9 cellular contexts compared by ENCODE assay signal in genomic region chr11:17864478-17864941, GRCh38.
DNase-seq lines count a peak whose midpoint lies in the region; ATAC-seq, FAIRE-seq and TF ChIP-seq lines count a peak whose summit lies in the region.
"Had no signal": no experiment of that assay in that cellular context is flagged by ENCODE, and none has a peak within 500 bp of the region (broad histone marks: within the 10 kb centered on the region; RNA-seq: fewer than 3 reads in every experiment).

No MANE protein-coding gene starts in this region.

- no peak overlapping the region for H3K56ac ChIP-seq in H1 (replicated peaks; ENCODE audit: insufficient read length, low read depth, low read length)

- no peak for TF ChIP-seq POLR2A in H1 (IDR thresholded peaks at IDR 0.05; ENCODE audit: control extremely low read depth in 1 of 2, low read depth in 2 of 2, low read length in 2 of 2)

- H3K23ac ChIP-seq in H1 (ENCODE audit: insufficient read length): no peak overlapping the region

- 31% methylated on average over 3 of the region's 3 CpGs; no CpG with 5 or more reads in 1 of the 2 experiments for WGBS in H1 (ENCODE audit: extremely low coverage in 1 of 2, insufficient coverage in 1 of 2, insufficient read length in 1 of 2, insufficient replicate concordance in 2 of 2, low coverage in 1 of 2, low lambda C conversion rate in 2 of 2, missing lambda C conversion rate in 1 of 2), 2 experiments
- 31 to 43% (median 36%) methylated on average over 3 of the region's 3 CpGs for WGBS in small intestine, 3 donors

- POLR2A ChIA-PET in activated CD8-positive, alpha-beta T cell treated with anti-CD3 and anti-CD28 coated beads for 36 hours (lab: Charles Lee): no interaction called here
- POLR2A ChIA-PET in activated CD8-positive, alpha-beta T cell treated with anti-CD3 and anti-CD28 coated beads, Interleukin-2, amount 10 ng/mL, durations not matched to agents 7 days and 5 days (lab: Charles Lee): no interaction called here
- POLR2A ChIA-PET in H1 (lab: Charles Lee; ENCODE audit: partially characterized antibody): no interaction called here

- H3K36me3 Mint-ChIP-seq in activated CD8-positive, alpha-beta T cell treated with anti-CD3 and anti-CD28 coated beads for 36 hours (ENCODE audit: low read depth): peaks cover 19% of the 10 kb centered on the region
- peaks cover 10% of the 10 kb centered on the region for H3K36me3 Mint-ChIP-seq in activated CD8-positive, alpha-beta T cell treated with anti-CD3 and anti-CD28 coated beads, Interleukin-2, amount 10 ng/mL, durations not matched to agents 7 days and 5 days (ENCODE audit: low read depth)
- H3K36me3 Mint-ChIP-seq in T-helper 2 cell treated with Interferon-gamma antibody and Interleukin-4, amounts not matched to agents 5 μg/mL and 100 μg/mL, for 36 hours (ENCODE audit: low read depth): peaks cover 7% of the 10 kb centered on the region

- H3K4me1 ChIP-seq in H1 (replicated peaks in 1 of 4; ENCODE audit: control insufficient read depth in 3 of 4, insufficient read depth in 4 of 4, low read length in 3 of 4) (peaks cover 2 to 8% (median 5%) of the 10 kb centered on the region in 4 experiments; a peak in 5 of 7 replicates), small intestine (ENCODE audit: control insufficient read depth in 2 of 2, insufficient read depth in 1 of 2, low read depth in 1 of 2, low read length in 1 of 2) (no peaks in the 10 kb centered on the region)

- H3K23me2 ChIP-seq in H1 (ENCODE audit: low read depth, low read length): no peaks in the 10 kb centered on the region

- no peaks in the 10 kb centered on the region for H3K4me1 Mint-ChIP-seq in activated CD8-positive, alpha-beta T cell treated with anti-CD3 and anti-CD28 coated beads for 36 hours (ENCODE audit: low read depth)
- no peaks in the 10 kb centered on the region for H3K4me1 Mint-ChIP-seq in activated CD8-positive, alpha-beta T cell treated with anti-CD3 and anti-CD28 coated beads, Interleukin-2, amount 10 ng/mL, durations not matched to agents 7 days and 5 days (ENCODE audit: low read depth)
- H3K4me1 Mint-ChIP-seq in T-helper 2 cell treated with Interferon-gamma antibody and Interleukin-4, amounts not matched to agents 5 μg/mL and 100 μg/mL, for 36 hours (ENCODE audit: low read depth): no peaks in the 10 kb centered on the region

- no peak overlapping the region for H2AK5ac ChIP-seq in H1 (ENCODE audit: low read depth, low read length)

- no peak overlapping the region for H3K9ac ChIP-seq in H1 (replicated peaks in 1 of 4; ENCODE audit: extremely low read depth in 1 of 4, low read depth in 3 of 4, low read length in 3 of 4)

- H2BK5ac ChIP-seq in H1 (ENCODE audit: low read depth, low read length): no peak overlapping the region

- H2BK12ac ChIP-seq in H1 (ENCODE audit: low read depth, low read length): no peak overlapping the region

- no peak overlapping the region for H2BK120ac ChIP-seq in H1 (replicated peaks; ENCODE audit: low read depth, low read length)

- peak; percentile 16 for DNase-seq in activated CD8-positive, alpha-beta T cell treated with anti-CD3 and anti-CD28 coated beads for 36 hours
- no peak for DNase-seq in activated CD8-positive, alpha-beta T cell treated with anti-CD3 and anti-CD28 coated beads, Interleukin-2, amount 10 ng/mL, durations not matched to agents 7 days and 5 days
- DNase-seq in LNCaP clone FGC (ENCODE audit: low read depth): peak; percentile 17
- peak in 1 of 2 experiments; percentile 69 for DNase-seq in H1 (ENCODE audit: low read depth in 1 of 2, low spot score in 2 of 2)
- peak; percentile 42 for DNase-seq in small intestine
- no peak for DNase-seq in T-helper 2 cell
- no peak for DNase-seq in NCI-H1048 (lab: John Stamatoyannopoulos, UW)
- DNase-seq in T-helper 2 cell treated with Interferon-gamma antibody and Interleukin-4, amounts not matched to agents 5 μg/mL and 100 μg/mL, for 36 hours (ENCODE audit: low spot score): no peak
- DNase-seq: stimulated activated naive CD8-positive, alpha-beta T cell treated with anti-CD3 and anti-CD28 coated beads, Interleukin-15, Interleukin-2, amounts not matched to agents 100 U/mL and 50 U/mL, for 24 hours had no signal

- CTCF ChIA-PET in activated CD8-positive, alpha-beta T cell treated with anti-CD3 and anti-CD28 coated beads for 36 hours (lab: Charles Lee): interaction anchor here (1.2 to 2.6 kb wide), 6 partner anchors 10 to 135 kb away, joined by 3 to 13 read pairs (median 6); no protein-coding TSS in a partner anchor
- CTCF ChIA-PET in activated CD8-positive, alpha-beta T cell treated with anti-CD3 and anti-CD28 coated beads, Interleukin-2, amount 10 ng/mL, durations not matched to agents 7 days and 5 days (lab: Charles Lee): interaction anchor here (0.9 to 2.1 kb wide), 5 partner anchors 10 to 15 kb away, joined by 3 to 6 read pairs (median 3); no protein-coding TSS in a partner anchor
- CTCF ChIA-PET in H1 (lab: Charles Lee; ENCODE audit: partially characterized antibody): interaction anchor here (0.6 to 8.1 kb wide), 47 partner anchors 8 to 446 kb away, joined by 3 to 184 read pairs (median 6); no protein-coding TSS in a partner anchor

- no peak overlapping the region for H2BK20ac ChIP-seq in H1 (ENCODE audit: low read length)

- no peak for TF ChIP-seq EP300 in H1 (IDR thresholded peaks at IDR 0.05; ENCODE audit: borderline replicate concordance in 1 of 2, low read depth in 2 of 2, low read length in 2 of 2)

- no peaks in the 10 kb centered on the region for H3K79me2 ChIP-seq in H1 (ENCODE audit: control insufficient read depth in 1 of 2, insufficient read depth in 2 of 2, low read length in 2 of 2)

- H3K36me3 ChIP-seq in H1 (ENCODE audit: control insufficient read depth in 2 of 4, insufficient read depth in 4 of 4, low read length in 3 of 4): no peaks in the 10 kb centered on the region
- peaks cover 0 to 1% of the 10 kb centered on the region in 2 donors for H3K36me3 ChIP-seq in small intestine (ENCODE audit: control insufficient read depth in 2 of 2, insufficient read depth in 2 of 2, low read length in 2 of 2)

- no peak overlapping the region for H2AFZ ChIP-seq in H1 (ENCODE audit: low read length)

- no peak for ATAC-seq in activated CD8-positive, alpha-beta T cell treated with anti-CD3 and anti-CD28 coated beads for 36 hours
- ATAC-seq in activated CD8-positive, alpha-beta T cell treated with anti-CD3 and anti-CD28 coated beads, Interleukin-2, amount 10 ng/mL, durations not matched to agents 7 days and 5 days: no peak
- ATAC-seq: stimulated activated naive CD8-positive, alpha-beta T cell treated with anti-CD3 and anti-CD28 coated beads, Interleukin-15, Interleukin-2, amounts not matched to agents 100 U/mL and 50 U/mL, for 24 hours had no signal

- H4K20me1 ChIP-seq in H1 (replicated peaks in 1 of 2; ENCODE audit: control insufficient read depth in 1 of 2, insufficient read depth in 2 of 2, low read length in 2 of 2): no peaks in the 10 kb centered on the region

- no peaks in the 10 kb centered on the region for H3K27me3 Mint-ChIP-seq in activated CD8-positive, alpha-beta T cell treated with anti-CD3 and anti-CD28 coated beads for 36 hours
- H3K27me3 Mint-ChIP-seq in activated CD8-positive, alpha-beta T cell treated with anti-CD3 and anti-CD28 coated beads, Interleukin-2, amount 10 ng/mL, durations not matched to agents 7 days and 5 days (ENCODE audit: low read depth): no peaks in the 10 kb centered on the region
- no peaks in the 10 kb centered on the region for H3K27me3 Mint-ChIP-seq in T-helper 2 cell treated with Interferon-gamma antibody and Interleukin-4, amounts not matched to agents 5 μg/mL and 100 μg/mL, for 36 hours (ENCODE audit: low read depth)

- peak; percentile 19 to 37; a peak in 3 of 4 replicates for TF ChIP-seq RAD21 in H1 (IDR thresholded peaks at IDR 0.05 in 1 of 2, conservative IDR thresholded peaks at IDR 0.05 in 1 of 2; ENCODE audit: low read depth in 2 of 2, low read length in 2 of 2)

- peak; percentile 33 for TF ChIP-seq CTCF in activated CD8-positive, alpha-beta T cell treated with anti-CD3 and anti-CD28 coated beads for 36 hours (IDR thresholded peaks at IDR 0.05)
- TF ChIP-seq CTCF in LNCaP clone FGC (IDR thresholded peaks at IDR 0.05; ENCODE audit: control insufficient read depth, extremely low read depth, insufficient read depth): peak; percentile 78
- TF ChIP-seq CTCF in H1 (IDR thresholded peaks at IDR 0.05; ENCODE audit: control extremely low read depth in 1 of 3, insufficient read depth in 1 of 3, low read depth in 1 of 3, low read length in 3 of 3): peak; percentile 53 to 70 (median 60)

- H3K27ac Mint-ChIP-seq in activated CD8-positive, alpha-beta T cell treated with anti-CD3 and anti-CD28 coated beads for 36 hours: no peak overlapping the region
- no peak overlapping the region for H3K27ac Mint-ChIP-seq in activated CD8-positive, alpha-beta T cell treated with anti-CD3 and anti-CD28 coated beads, Interleukin-2, amount 10 ng/mL, durations not matched to agents 7 days and 5 days
- H3K27ac Mint-ChIP-seq in T-helper 2 cell treated with Interferon-gamma antibody and Interleukin-4, amounts not matched to agents 5 μg/mL and 100 μg/mL, for 36 hours: no peak overlapping the region

- no peak overlapping the region for H3K27ac ChIP-seq in H1 (ENCODE audit: low read depth, low read length)
- no peak overlapping the region for H3K27ac ChIP-seq in small intestine (ENCODE audit: low read depth in 1 of 2, low read length in 1 of 2)

- no peaks in the 10 kb centered on the region for H3K9me3 Mint-ChIP-seq in activated CD8-positive, alpha-beta T cell treated with anti-CD3 and anti-CD28 coated beads for 36 hours
- H3K9me3 Mint-ChIP-seq in activated CD8-positive, alpha-beta T cell treated with anti-CD3 and anti-CD28 coated beads, Interleukin-2, amount 10 ng/mL, durations not matched to agents 7 days and 5 days (ENCODE audit: insufficient read depth): peaks cover 9% of the 10 kb centered on the region
- peaks cover 10% of the 10 kb centered on the region for H3K9me3 Mint-ChIP-seq in T-helper 2 cell treated with Interferon-gamma antibody and Interleukin-4, amounts not matched to agents 5 μg/mL and 100 μg/mL, for 36 hours

- no peak overlapping the region for H2BK15ac ChIP-seq in H1 (ENCODE audit: low read length)

- no peak overlapping the region for H4K8ac ChIP-seq in H1 (ENCODE audit: extremely low read depth, insufficient read depth, low read length)

- H4K91ac ChIP-seq in H1 (replicated peaks; ENCODE audit: insufficient read length, low read length): no peak overlapping the region

- no peak overlapping the region for H4K5ac ChIP-seq in H1 (ENCODE audit: insufficient read length, low read depth, low read length)

- no peak overlapping the region for H3K4ac ChIP-seq in H1 (replicated peaks; ENCODE audit: insufficient read length, low read depth, low read length)

- H3K9me3 ChIP-seq in H1 (ENCODE audit: insufficient read depth in 2 of 2, low read depth in 1 of 2, low read length in 1 of 2) (peaks cover 8 to 9% of the 10 kb centered on the region in 2 experiments; a peak in 2 of 4 replicates), small intestine (ENCODE audit: control insufficient read depth, low read depth) (no peaks in the 10 kb centered on the region)

- FAIRE-seq in H1 (lab: Jason Lieb, UNC): peak; percentile 93
- no peak for FAIRE-seq in small intestine (lab: Jason Lieb, UNC)

- no peak overlapping the region for H3K18ac ChIP-seq in H1 (ENCODE audit: extremely low read depth, low read length)

- H3K4me3 ChIP-seq in LNCaP clone FGC (ENCODE audit: low read depth, low read length): no peak overlapping the region
- H3K4me3 ChIP-seq in H1 (ENCODE audit: extremely low read depth in 1 of 4, insufficient read depth in 2 of 4, low read depth in 3 of 4, low read length in 4 of 4): no peak overlapping the region
- H3K4me3 ChIP-seq in small intestine (ENCODE audit: low read depth in 1 of 2, low read length in 2 of 2): no peak overlapping the region

- H3K27me3 ChIP-seq in H1 (replicated peaks in 1 of 4; ENCODE audit: control insufficient read depth in 3 of 4, extremely low read depth in 1 of 4, insufficient read depth in 3 of 4, low read length in 3 of 4) (no peaks in the 10 kb centered on the region), small intestine (ENCODE audit: control insufficient read depth in 2 of 2, insufficient read depth in 2 of 2, low read length in 2 of 2) (no peaks in the 10 kb centered on the region)

- intact Hi-C loops in activated CD8-positive, alpha-beta T cell treated with anti-CD3 and anti-CD28 coated beads for 36 hours (cut with micrococcal nuclease): no loop called here

- H3K79me1 ChIP-seq in H1 (ENCODE audit: low read depth, low read length): no peaks in the 10 kb centered on the region

- no peak overlapping the region for H3K4me3 Mint-ChIP-seq in activated CD8-positive, alpha-beta T cell treated with anti-CD3 and anti-CD28 coated beads for 36 hours
- no peak overlapping the region for H3K4me3 Mint-ChIP-seq in activated CD8-positive, alpha-beta T cell treated with anti-CD3 and anti-CD28 coated beads, Interleukin-2, amount 10 ng/mL, durations not matched to agents 7 days and 5 days
- no peak overlapping the region for H3K4me3 Mint-ChIP-seq in T-helper 2 cell treated with Interferon-gamma antibody and Interleukin-4, amounts not matched to agents 5 μg/mL and 100 μg/mL, for 36 hours

- no peak overlapping the region for H3K14ac ChIP-seq in H1 (ENCODE audit: insufficient read length)

- no peak overlapping the region for H3K4me2 ChIP-seq in H1 (ENCODE audit: insufficient read depth in 1 of 2, low read depth in 2 of 2, low read length in 2 of 2)

Comparison
In these comparisons a context has a peak if more than half of its experiments do, and no peak if none do; other contexts are left out.
1. DNase-seq: peak in activated CD8-positive, alpha-beta T cell treated with anti-CD3 and anti-CD28 coated beads for 36 hours (single experiment), LNCaP clone FGC (single experiment) and small intestine (single experiment); none in activated CD8-positive, alpha-beta T cell treated with anti-CD3 and anti-CD28 coated beads, Interleukin-2, amount 10 ng/mL, durations not matched to agents 7 days and 5 days (single experiment), T-helper 2 cell (0 of 5), NCI-H1048 (single experiment) and T-helper 2 cell treated with Interferon-gamma antibody and Interleukin-4, amounts not matched to agents 5 μg/mL and 100 μg/mL, for 36 hours (single experiment).
2. Peak in every context shown above with its lines, with median percentiles within 50 percentile points of each other: CTCF ChIP-seq.